Comparison of ENCODE assay signal across 1 cellular context in the genomic region with DNA sequence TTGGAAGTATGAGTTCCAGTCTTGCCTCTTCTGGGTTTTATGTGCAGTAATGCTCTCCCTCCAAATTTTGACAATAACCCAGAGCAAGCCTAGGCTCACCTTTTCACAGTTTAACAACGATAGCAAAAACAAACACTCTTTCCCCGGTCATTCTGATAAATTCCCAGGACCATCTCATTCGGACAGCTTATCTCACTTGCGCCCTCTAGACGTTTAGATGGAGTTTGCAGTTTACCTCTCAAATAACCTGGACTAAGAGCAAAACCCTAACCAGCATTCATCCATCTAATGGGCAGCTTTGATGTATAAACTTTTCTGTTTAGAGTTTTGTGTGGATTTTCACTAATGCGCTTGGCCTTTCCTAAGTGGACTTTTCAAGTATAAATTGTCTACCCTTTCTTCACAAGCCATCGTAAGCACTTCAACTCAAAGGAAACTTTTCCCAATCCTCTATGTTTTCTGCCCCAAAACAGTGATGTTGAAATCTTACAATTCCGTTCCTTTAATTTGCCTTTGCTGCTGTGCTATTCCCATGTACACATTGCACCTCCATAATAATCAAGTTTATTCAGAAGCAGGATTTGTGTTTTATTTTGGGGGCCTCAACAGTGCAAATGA.
TF ChIP-seq lines count a peak whose summit lies in the region.

No MANE protein-coding gene starts in this region.

TF ChIP-seq in GM23338, 12 proteins besides CTCF, POLR2A, EP300 and RAD21 (continued from another document):
- TF ChIP-seq, protein P1, sequence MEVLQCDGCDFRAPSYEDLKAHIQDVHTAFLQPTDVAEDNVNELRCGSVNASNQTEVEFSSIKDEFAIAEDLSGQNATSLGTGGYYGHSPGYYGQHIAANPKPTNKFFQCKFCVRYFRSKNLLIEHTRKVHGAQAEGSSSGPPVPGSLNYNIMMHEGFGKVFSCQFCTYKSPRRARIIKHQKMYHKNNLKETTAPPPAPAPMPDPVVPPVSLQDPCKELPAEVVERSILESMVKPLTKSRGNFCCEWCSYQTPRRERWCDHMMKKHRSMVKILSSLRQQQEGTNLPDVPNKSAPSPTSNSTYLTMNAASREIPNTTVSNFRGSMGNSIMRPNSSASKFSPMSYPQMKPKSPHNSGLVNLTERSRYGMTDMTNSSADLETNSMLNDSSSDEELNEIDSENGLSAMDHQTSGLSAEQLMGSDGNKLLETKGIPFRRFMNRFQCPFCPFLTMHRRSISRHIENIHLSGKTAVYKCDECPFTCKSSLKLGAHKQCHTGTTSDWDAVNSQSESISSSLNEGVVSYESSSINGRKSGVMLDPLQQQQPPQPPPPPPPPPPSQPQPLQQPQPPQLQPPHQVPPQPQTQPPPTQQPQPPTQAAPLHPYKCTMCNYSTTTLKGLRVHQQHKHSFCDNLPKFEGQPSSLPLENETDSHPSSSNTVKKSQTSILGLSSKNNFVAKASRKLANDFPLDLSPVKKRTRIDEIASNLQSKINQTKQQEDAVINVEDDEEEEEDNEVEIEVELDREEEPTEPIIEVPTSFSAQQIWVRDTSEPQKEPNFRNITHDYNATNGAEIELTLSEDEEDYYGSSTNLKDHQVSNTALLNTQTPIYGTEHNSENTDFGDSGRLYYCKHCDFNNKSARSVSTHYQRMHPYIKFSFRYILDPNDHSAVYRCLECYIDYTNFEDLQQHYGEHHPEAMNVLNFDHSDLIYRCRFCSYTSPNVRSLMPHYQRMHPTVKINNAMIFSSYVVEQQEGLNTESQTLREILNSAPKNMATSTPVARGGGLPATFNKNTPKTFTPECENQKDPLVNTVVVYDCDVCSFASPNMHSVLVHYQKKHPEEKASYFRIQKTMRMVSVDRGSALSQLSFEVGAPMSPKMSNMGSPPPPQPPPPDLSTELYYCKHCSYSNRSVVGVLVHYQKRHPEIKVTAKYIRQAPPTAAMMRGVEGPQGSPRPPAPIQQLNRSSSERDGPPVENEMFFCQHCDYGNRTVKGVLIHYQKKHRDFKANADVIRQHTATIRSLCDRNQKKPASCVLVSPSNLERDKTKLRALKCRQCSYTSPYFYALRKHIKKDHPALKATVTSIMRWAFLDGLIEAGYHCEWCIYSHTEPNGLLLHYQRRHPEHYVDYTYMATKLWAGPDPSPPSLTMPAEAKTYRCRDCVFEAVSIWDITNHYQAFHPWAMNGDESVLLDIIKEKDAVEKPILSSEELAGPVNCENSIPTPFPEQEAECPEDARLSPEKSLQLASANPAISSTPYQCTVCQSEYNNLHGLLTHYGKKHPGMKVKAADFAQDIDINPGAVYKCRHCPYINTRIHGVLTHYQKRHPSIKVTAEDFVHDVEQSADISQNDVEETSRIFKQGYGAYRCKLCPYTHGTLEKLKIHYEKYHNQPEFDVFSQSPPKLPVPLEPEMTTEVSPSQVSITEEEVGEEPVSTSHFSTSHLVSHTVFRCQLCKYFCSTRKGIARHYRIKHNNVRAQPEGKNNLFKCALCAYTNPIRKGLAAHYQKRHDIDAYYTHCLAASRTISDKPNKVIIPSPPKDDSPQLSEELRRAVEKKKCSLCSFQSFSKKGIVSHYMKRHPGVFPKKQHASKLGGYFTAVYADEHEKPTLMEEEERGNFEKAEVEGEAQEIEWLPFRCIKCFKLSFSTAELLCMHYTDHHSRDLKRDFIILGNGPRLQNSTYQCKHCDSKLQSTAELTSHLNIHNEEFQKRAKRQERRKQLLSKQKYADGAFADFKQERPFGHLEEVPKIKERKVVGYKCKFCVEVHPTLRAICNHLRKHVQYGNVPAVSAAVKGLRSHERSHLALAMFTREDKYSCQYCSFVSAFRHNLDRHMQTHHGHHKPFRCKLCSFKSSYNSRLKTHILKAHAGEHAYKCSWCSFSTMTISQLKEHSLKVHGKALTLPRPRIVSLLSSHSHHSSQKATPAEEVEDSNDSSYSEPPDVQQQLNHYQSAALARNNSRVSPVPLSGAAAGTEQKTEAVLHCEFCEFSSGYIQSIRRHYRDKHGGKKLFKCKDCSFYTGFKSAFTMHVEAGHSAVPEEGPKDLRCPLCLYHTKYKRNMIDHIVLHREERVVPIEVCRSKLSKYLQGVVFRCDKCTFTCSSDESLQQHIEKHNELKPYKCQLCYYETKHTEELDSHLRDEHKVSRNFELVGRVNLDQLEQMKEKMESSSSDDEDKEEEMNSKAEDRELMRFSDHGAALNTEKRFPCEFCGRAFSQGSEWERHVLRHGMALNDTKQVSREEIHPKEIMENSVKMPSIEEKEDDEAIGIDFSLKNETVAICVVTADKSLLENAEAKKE (CRISPR knock-in tag; IDR thresholded peaks at IDR 0.05) = no peak
- TF ChIP-seq STAT1 (IDR thresholded peaks at IDR 0.05; ENCODE audit: unreplicated experiment) (no peak), EZH2 (IDR thresholded peaks at IDR 0.05; ENCODE audit: low read depth, unreplicated experiment) (no peak), ZNF114 (CRISPR knock-in tag; IDR thresholded peaks at IDR 0.05) (no peak)
